ENCODE assay signal across 8 cellular contexts in genomic region chr19:4473708-4474503, GRCh38. TPM values are rescaled to one million over a fixed set of nuclear protein-coding genes. Genes with fewer than 3 reads are reported as not detected.
DNase-seq lines count a peak whose midpoint lies in the region; ATAC-seq and TF ChIP-seq lines count a peak whose summit lies in the region.

No MANE protein-coding gene starts in this region.

- H3K4me3 Mint-ChIP-seq in T-helper 2 cell treated with Interferon-gamma antibody and Interleukin-4, amounts not matched to agents 5 μg/mL and 100 μg/mL, for 36 hours, result peak overlapping the region; percentile 87
- H3K4me3 Mint-ChIP-seq in T-cell, result peak overlapping the region in 2 of 3 donors; percentile 73 to 76
- peak overlapping the region; percentile 80 for H3K4me3 Mint-ChIP-seq in stimulated activated memory B cell treated with anti-CD40 and anti-IgM and Interleukin-4, amounts not matched to agents 10 μg/mL and 1 μg/mL and 100 μg/mL, for 72 hours

- POLR2A ChIA-PET in T-cell (lab: Charles Lee), result no interaction called here

- no peak for DNase-seq in T-helper 2 cell treated with Interferon-gamma antibody and Interleukin-4, amounts not matched to agents 5 μg/mL and 100 μg/mL, for 36 hours (ENCODE audit: low spot score)
- no peak for DNase-seq in T-helper 2 cell
- DNase-seq in T-cell, result no peak
- no peak for DNase-seq in fibroblast of pulmonary artery (ENCODE audit: low read depth)
- no peak for DNase-seq in RPMI8226
- DNase-seq in superior temporal gyrus (ENCODE audit: extremely low spot score), result no peak
- no peak for DNase-seq in NCI-H2081 treated with DMSO at 0.1 percent for 48 hours (lab: John Stamatoyannopoulos, UW)

- peak overlapping the region; percentile 77 for H3K27ac Mint-ChIP-seq in T-helper 2 cell treated with Interferon-gamma antibody and Interleukin-4, amounts not matched to agents 5 μg/mL and 100 μg/mL, for 36 hours
- H3K27ac Mint-ChIP-seq in T-cell, result peak overlapping the region in 1 of 2 donors; percentile 64
- peak overlapping the region; percentile 72 for H3K27ac Mint-ChIP-seq in stimulated activated memory B cell treated with anti-CD40 and anti-IgM and Interleukin-4, amounts not matched to agents 10 μg/mL and 1 μg/mL and 100 μg/mL, for 72 hours

- ATAC-seq in T-cell (replicated peaks in 1 of 4), result no peak
- ATAC-seq in stimulated activated memory B cell treated with anti-CD40 and anti-IgM and Interleukin-4, amounts not matched to agents 10 μg/mL and 1 μg/mL and 100 μg/mL, for 72 hours, result no peak

- peaks cover 6% of the 10 kb centered on the region for H3K36me3 Mint-ChIP-seq in T-helper 2 cell treated with Interferon-gamma antibody and Interleukin-4, amounts not matched to agents 5 μg/mL and 100 μg/mL, for 36 hours (ENCODE audit: low read depth)
- peaks cover 12% of the 10 kb centered on the region for H3K36me3 Mint-ChIP-seq in T-cell
- peaks cover 20% of the 10 kb centered on the region for H3K36me3 Mint-ChIP-seq in stimulated activated memory B cell treated with anti-CD40 and anti-IgM and Interleukin-4, amounts not matched to agents 10 μg/mL and 1 μg/mL and 100 μg/mL, for 72 hours

- H3K27me3 Mint-ChIP-seq in T-helper 2 cell treated with Interferon-gamma antibody and Interleukin-4, amounts not matched to agents 5 μg/mL and 100 μg/mL, for 36 hours (ENCODE audit: low read depth), result no peaks in the 10 kb centered on the region
- no peaks in the 10 kb centered on the region for H3K27me3 Mint-ChIP-seq in T-cell
- H3K27me3 Mint-ChIP-seq in stimulated activated memory B cell treated with anti-CD40 and anti-IgM and Interleukin-4, amounts not matched to agents 10 μg/mL and 1 μg/mL and 100 μg/mL, for 72 hours, result no peaks in the 10 kb centered on the region

- peaks cover 22% of the 10 kb centered on the region for H3K4me1 Mint-ChIP-seq in T-helper 2 cell treated with Interferon-gamma antibody and Interleukin-4, amounts not matched to agents 5 μg/mL and 100 μg/mL, for 36 hours (ENCODE audit: low read depth)
- H3K4me1 Mint-ChIP-seq in T-cell, result peaks cover 23 to 25% (median 24%) of the 10 kb centered on the region in 3 donors
- H3K4me1 Mint-ChIP-seq in stimulated activated memory B cell treated with anti-CD40 and anti-IgM and Interleukin-4, amounts not matched to agents 10 μg/mL and 1 μg/mL and 100 μg/mL, for 72 hours, result peaks cover 21% of the 10 kb centered on the region

- CTCF ChIA-PET in T-cell (lab: Charles Lee), result interaction anchor here in 1 of 2 donors (0.5 to 0.6 kb wide), 2 partner anchors 10 to 486 kb away, joined by 3 read pairs; no protein-coding TSS in a partner anchor

- TF ChIP-seq CTCF in fibroblast of pulmonary artery (IDR thresholded peaks at IDR 0.05; ENCODE audit: low read length, missing control alignments), result no peak

- H3K4me3 ChIP-seq in fibroblast of pulmonary artery (replicated peaks; ENCODE audit: low read depth, low read length), result peak overlapping the region; percentile 83

- no peaks in the 10 kb centered on the region for H3K9me3 Mint-ChIP-seq in T-helper 2 cell treated with Interferon-gamma antibody and Interleukin-4, amounts not matched to agents 5 μg/mL and 100 μg/mL, for 36 hours
- no peaks in the 10 kb centered on the region for H3K9me3 Mint-ChIP-seq in T-cell
- H3K9me3 Mint-ChIP-seq in stimulated activated memory B cell treated with anti-CD40 and anti-IgM and Interleukin-4, amounts not matched to agents 10 μg/mL and 1 μg/mL and 100 μg/mL, for 72 hours, result no peaks in the 10 kb centered on the region

RNA-seq across cellular contexts. Expression of gene HDGFL2, which starts 1.8 kb away (rescaled TPM):
- 10 to 100 TPM; 24.9 to 41.8 (median 39.4) TPM for total RNA-seq in T-cell

RNA-seq across cellular contexts. Expression of gene UBXN6, which starts 16.3 kb away (rescaled TPM):
- 10 to 100 TPM; 49.7 to 86.4 (median 76.5) TPM for total RNA-seq in T-cell

RNA-seq across cellular contexts. Expression of gene PLIN4, which starts 44.4 kb away (rescaled TPM):
- total RNA-seq in T-cell, result under 1 TPM in 3 of 5 donors, not detected in 2; 0.06 to 0.16 (median 0.15) TPM
